27 cellular contexts compared by ENCODE assay signal in genomic region chr2:16223481-16224177, GRCh38.
DNase-seq lines count a peak whose midpoint lies in the region; ATAC-seq and TF ChIP-seq lines count a peak whose summit lies in the region.
"Had no signal": no experiment of that assay in that cellular context is flagged by ENCODE, and none has a peak within 500 bp of the region (broad histone marks: within the 10 kb centered on the region; RNA-seq: fewer than 3 reads in every experiment).

No MANE protein-coding gene starts in this region.

- H2BK120ac ChIP-seq in H9 (ENCODE audit: low read depth, low read length, poor library complexity, severe bottlenecking) = no peak overlapping the region

- no peaks in the 10 kb centered on the region for H3K36me3 ChIP-seq in RWPE2 (ENCODE audit: low read depth)
- H3K36me3 ChIP-seq in CD4-positive, alpha-beta memory T cell (ENCODE audit: insufficient read depth, low read length) = no peaks in the 10 kb centered on the region
- H3K36me3 ChIP-seq: adrenal gland, prostate gland, tibial artery had no signal

- CTCF ChIA-PET in CD4-positive, alpha-beta memory T cell (lab: Charles Lee; ENCODE audit: partially characterized antibody) = no interaction called here

- peak overlapping the region in 2 of 3 experiments; percentile 35 to 81; a peak in 2 of 7 replicates for H3K27ac Mint-ChIP-seq in H9
- no peak overlapping the region for H3K27ac Mint-ChIP-seq in CD4-positive, alpha-beta memory T cell
- H3K27ac Mint-ChIP-seq: activated CD4-positive, alpha-beta memory T cell treated with anti-CD3 and anti-CD28 coated beads for 36 hours; CD4-positive, alpha-beta T cell; natural killer cell had no signal

- no peak overlapping the region for H3K23ac ChIP-seq in H9 (ENCODE audit: insufficient read length, low read depth, low read length)

- peaks cover 9% of the 10 kb centered on the region; the same call in 1 of the 2 replicates for H3K4me1 ChIP-seq in H9 (ENCODE audit: insufficient read depth, low read length)
- H3K4me1 ChIP-seq in RWPE2 (ENCODE audit: insufficient read depth, poor library complexity, severe bottlenecking) = no peaks in the 10 kb centered on the region
- H3K4me1 ChIP-seq in CD4-positive, alpha-beta memory T cell (ENCODE audit: insufficient read depth, low read length) = no peaks in the 10 kb centered on the region
- H3K4me1 ChIP-seq: adrenal gland, prostate gland, tibial artery had no signal

- no peak overlapping the region for H3K18ac ChIP-seq in H9 (ENCODE audit: insufficient read length, low read depth, low read length)

- no peak overlapping the region for H3K9ac ChIP-seq in H9 (ENCODE audit: extremely low read depth, insufficient read length, low read length)

- no CpG with 5 or more reads among the region's 9 CpGs for WGBS in H9 (ENCODE audit: extremely low coverage, insufficient read length, low lambda C conversion rate)

- no peak overlapping the region for H2AK5ac ChIP-seq in H9 (ENCODE audit: insufficient read length, low read length)

- no peak overlapping the region for H4K5ac ChIP-seq in H9 (ENCODE audit: insufficient read length, low read depth, low read length)

- peaks cover 48 to 59% of the 10 kb centered on the region in 2 experiments for H3K4me1 Mint-ChIP-seq in H9
- H3K4me1 Mint-ChIP-seq in CD4-positive, alpha-beta memory T cell = no peaks in the 10 kb centered on the region
- H3K4me1 Mint-ChIP-seq: natural killer cell had no signal

- H4K8ac ChIP-seq in H9 (replicated peaks; ENCODE audit: insufficient read length, low read depth, low read length) = no peak overlapping the region

- H4K91ac ChIP-seq in H9 (ENCODE audit: insufficient read length, low read depth, low read length) = no peak overlapping the region

- no peak overlapping the region for H2BK20ac ChIP-seq in H9 (ENCODE audit: low read depth, low read length, poor library complexity, severe bottlenecking)

- no peak overlapping the region for H2BK5ac ChIP-seq in H9 (ENCODE audit: insufficient read length, low read length)

- H3K23me2 ChIP-seq in H9 (ENCODE audit: insufficient read length, low read depth, low read length, poor library complexity, severe bottlenecking) = no peaks in the 10 kb centered on the region

- H3K27ac ChIP-seq in H9 (ENCODE audit: insufficient read length, low read depth, low read length) (no peak overlapping the region), RWPE2 (ENCODE audit: poor library complexity, severe bottlenecking) (no peak overlapping the region)
- H3K27ac ChIP-seq in CD4-positive, alpha-beta memory T cell (ENCODE audit: low read depth, low read length) = no peak overlapping the region
- H3K27ac ChIP-seq: adrenal gland, prostate gland, SK-N-MC, tibial artery had no signal

- no peaks in the 10 kb centered on the region for H3K79me1 ChIP-seq in H9 (ENCODE audit: insufficient read depth, low read depth, low read length, poor library complexity, severe bottlenecking)

- H3K36me3 Mint-ChIP-seq in H9 (ENCODE audit: insufficient read depth in 1 of 3, low read depth in 3 of 3) = peaks cover 0 to 7% (median 5%) of the 10 kb centered on the region in 3 experiments; a peak in 3 of 7 replicates
- no peaks in the 10 kb centered on the region for H3K36me3 Mint-ChIP-seq in CD4-positive, alpha-beta memory T cell
- H3K36me3 Mint-ChIP-seq: activated CD4-positive, alpha-beta memory T cell treated with anti-CD3 and anti-CD28 coated beads for 36 hours; natural killer cell had no signal

- no peaks in the 10 kb centered on the region for H3K79me2 ChIP-seq in H9 (ENCODE audit: insufficient read depth, low read length)

- H3K27me3 Mint-ChIP-seq in H9 (ENCODE audit: low read depth) = peaks cover 5% of the 10 kb centered on the region
- H3K27me3 Mint-ChIP-seq in CD4-positive, alpha-beta memory T cell = no peaks in the 10 kb centered on the region
- H3K27me3 Mint-ChIP-seq: activated CD4-positive, alpha-beta memory T cell treated with anti-CD3 and anti-CD28 coated beads for 36 hours; CD4-positive, alpha-beta T cell had no signal

- H3K9me3 ChIP-seq in H9 (ENCODE audit: control insufficient read depth, low read depth, low read length) (no peaks in the 10 kb centered on the region), RWPE2 (ENCODE audit: severe bottlenecking) (no peaks in the 10 kb centered on the region)
- no peaks in the 10 kb centered on the region for H3K9me3 ChIP-seq in CD4-positive, alpha-beta memory T cell (ENCODE audit: control insufficient read depth in 1 of 2, low read length in 2 of 2)
- H3K9me3 ChIP-seq: adrenal gland, prostate gland, tibial artery had no signal

- no peak overlapping the region for H3K4ac ChIP-seq in H9 (ENCODE audit: low read depth, low read length)

- H3T11ph ChIP-seq in H9 (ENCODE audit: low read length) = no peak overlapping the region

- H2BK15ac ChIP-seq in H9 (ENCODE audit: low read depth, low read length) = no peak overlapping the region

- H4K20me1 ChIP-seq in H9 (ENCODE audit: control insufficient read depth, insufficient read depth, insufficient read length) = no peaks in the 10 kb centered on the region

- H3K4me3 Mint-ChIP-seq in H9 = no peak overlapping the region
- no peak overlapping the region for H3K4me3 Mint-ChIP-seq in CD4-positive, alpha-beta memory T cell
- H3K4me3 Mint-ChIP-seq: activated CD4-positive, alpha-beta memory T cell treated with anti-CD3 and anti-CD28 coated beads for 36 hours; CD4-positive, alpha-beta T cell; natural killer cell had no signal

- DNase-seq in H9 (no peak), RWPE2 (ENCODE audit: low spot score) (no peak), medulla oblongata (ENCODE audit: extremely low spot score) (peak; percentile 26), retina (peak; percentile 67), NCI-H2081 treated with DMSO at 0.1 percent for 48 hours (lab: John Stamatoyannopoulos, UW) (no peak), NCI-H1930 (lab: John Stamatoyannopoulos, UW) (no peak)
- no peak for DNase-seq in CD4-positive, alpha-beta memory T cell
- DNase-seq: activated CD4-positive, alpha-beta memory T cell treated with anti-CD3 and anti-CD28 coated beads for 36 hours; activated CD4-positive, CD25-positive, alpha-beta regulatory T cell; activated gamma-delta T cell treated with Interleukin-2 at 50 U/mL for 16 hours; adrenal gland; CD4-positive, alpha-beta T cell; cortex of kidney; GF-D8; left cardiac atrium; mesendoderm; natural killer cell; NCI-H1048; NCI-H2081; NCI-H510A; NK-92 treated with Interleukin-12 subunit alpha and Interleukin-12 subunit beta, amount 100 ng/mL, for 24 hours; stimulated activated naive CD4-positive, alpha-beta T cell treated with Interleukin-2 at 50 U/mL for 16 hours; T-helper 9 cell had no signal

- H2BK12ac ChIP-seq in H9 (ENCODE audit: insufficient read length, low read depth, low read length) = no peak overlapping the region

- H2AFZ ChIP-seq in H9 (ENCODE audit: low read length) = no peak overlapping the region

- no peak overlapping the region for H3K4me3 ChIP-seq in RWPE2 (ENCODE audit: severe bottlenecking)
- no peak overlapping the region for H3K4me3 ChIP-seq in CD4-positive, alpha-beta memory T cell (ENCODE audit: low read length in 2 of 2)
- H3K4me3 ChIP-seq: adrenal gland, prostate gland, SK-N-MC, tibial artery had no signal

- ATAC-seq in RWPE2 (ENCODE audit: low read depth) (0 out of 3 replicates have a peak, but pooled peaks have one; percentile 19), GM21737 (IDR thresholded peaks at IDR 0.05; ENCODE audit: unreplicated experiment) (no peak)
- ATAC-seq: left cardiac atrium had no signal

- H3K9me3 Mint-ChIP-seq in H9 = peaks cover 6 to 8% of the 10 kb centered on the region in 2 experiments; a peak in 2 of 5 replicates
- peaks cover 0 to 4% (median 0%) of the 10 kb centered on the region in 8 donors for H3K9me3 Mint-ChIP-seq in CD4-positive, alpha-beta memory T cell
- H3K9me3 Mint-ChIP-seq: activated CD4-positive, alpha-beta memory T cell treated with anti-CD3 and anti-CD28 coated beads for 36 hours; CD4-positive, alpha-beta T cell; natural killer cell had no signal

- H3K27me3 ChIP-seq in H9 (ENCODE audit: insufficient read depth, low read length) (no peaks in the 10 kb centered on the region), RWPE2 (ENCODE audit: insufficient read depth, poor library complexity, severe bottlenecking) (no peaks in the 10 kb centered on the region)
- no peaks in the 10 kb centered on the region for H3K27me3 ChIP-seq in CD4-positive, alpha-beta memory T cell (ENCODE audit: insufficient read depth, low read length)
- H3K27me3 ChIP-seq: adrenal gland had no signal

- TF ChIP-seq CTCF in H9 (conservative IDR thresholded peaks at IDR 0.05) (no peak), RWPE2 (IDR thresholded peaks at IDR 0.05; ENCODE audit: poor library complexity, severe bottlenecking) (no peak)

- H3K56ac ChIP-seq in H9 (ENCODE audit: insufficient read length, low read depth, low read length) = no peak overlapping the region

- intact Hi-C loops in CD4-positive, alpha-beta memory T cell (cut with micrococcal nuclease) = no loop called here

- no peak overlapping the region for H3K14ac ChIP-seq in H9 (ENCODE audit: insufficient read depth, low read length)

- H3K4me2 ChIP-seq in H9 (ENCODE audit: insufficient read depth, insufficient read length, low read length) = no peak overlapping the region

- POLR2A ChIA-PET in CD4-positive, alpha-beta memory T cell (lab: Charles Lee; ENCODE audit: partially characterized antibody) = no interaction called here

Comparison
In these comparisons a context has a peak if more than half of its experiments do, and no peak if none do; other contexts are left out.
1. DNase-seq: peak in medulla oblongata (single experiment) and retina (single experiment); none in H9 (single experiment), RWPE2 (single experiment), NCI-H2081 treated with DMSO at 0.1 percent for 48 hours (single experiment), NCI-H1930 (0 of 2) and CD4-positive, alpha-beta memory T cell (0 of 5).
2. H3K27ac Mint-ChIP-seq: peak in H9 (2 of 3); none in CD4-positive, alpha-beta memory T cell (0 of 7).